1 cellular context compared by ENCODE assay signal in the genomic region with DNA sequence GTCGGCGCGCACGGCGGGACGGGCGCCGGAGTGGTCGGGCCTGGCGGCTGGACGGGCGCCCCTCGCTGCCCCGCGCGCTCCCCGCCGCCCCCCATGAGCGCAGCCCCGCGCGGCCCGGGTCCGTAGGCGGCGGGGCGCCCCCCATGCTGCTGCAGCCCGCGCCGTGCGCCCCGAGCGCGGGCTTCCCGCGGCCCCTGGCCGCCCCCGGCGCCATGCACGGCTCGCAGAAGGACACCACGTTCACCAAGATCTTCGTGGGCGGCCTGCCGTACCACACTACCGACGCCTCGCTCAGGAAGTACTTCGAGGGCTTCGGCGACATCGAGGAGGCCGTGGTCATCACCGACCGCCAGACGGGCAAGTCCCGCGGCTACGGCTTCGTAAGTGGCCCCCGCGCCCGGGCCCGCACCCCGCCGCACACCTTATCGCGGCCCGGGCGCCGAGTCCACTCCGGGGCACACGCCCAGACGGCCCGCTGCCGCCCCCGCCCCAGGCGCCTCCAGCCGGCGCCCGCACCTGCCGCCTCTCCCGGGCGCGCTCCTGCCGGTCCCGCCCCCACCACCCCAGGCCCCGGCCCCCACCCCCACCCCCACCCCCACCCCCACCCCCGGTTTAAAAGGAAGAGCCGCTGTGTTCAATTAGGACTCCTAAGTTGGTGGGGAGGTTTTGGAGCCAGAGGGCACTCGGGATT.
TF ChIP-seq lines count a peak whose summit lies in the region.

No MANE protein-coding gene starts in this region.

TF ChIP-seq in HepG2, 621 proteins besides CTCF, POLR2A, EP300 and RAD21 (continued from another document and continues in another):
- TF ChIP-seq, protein P1, sequence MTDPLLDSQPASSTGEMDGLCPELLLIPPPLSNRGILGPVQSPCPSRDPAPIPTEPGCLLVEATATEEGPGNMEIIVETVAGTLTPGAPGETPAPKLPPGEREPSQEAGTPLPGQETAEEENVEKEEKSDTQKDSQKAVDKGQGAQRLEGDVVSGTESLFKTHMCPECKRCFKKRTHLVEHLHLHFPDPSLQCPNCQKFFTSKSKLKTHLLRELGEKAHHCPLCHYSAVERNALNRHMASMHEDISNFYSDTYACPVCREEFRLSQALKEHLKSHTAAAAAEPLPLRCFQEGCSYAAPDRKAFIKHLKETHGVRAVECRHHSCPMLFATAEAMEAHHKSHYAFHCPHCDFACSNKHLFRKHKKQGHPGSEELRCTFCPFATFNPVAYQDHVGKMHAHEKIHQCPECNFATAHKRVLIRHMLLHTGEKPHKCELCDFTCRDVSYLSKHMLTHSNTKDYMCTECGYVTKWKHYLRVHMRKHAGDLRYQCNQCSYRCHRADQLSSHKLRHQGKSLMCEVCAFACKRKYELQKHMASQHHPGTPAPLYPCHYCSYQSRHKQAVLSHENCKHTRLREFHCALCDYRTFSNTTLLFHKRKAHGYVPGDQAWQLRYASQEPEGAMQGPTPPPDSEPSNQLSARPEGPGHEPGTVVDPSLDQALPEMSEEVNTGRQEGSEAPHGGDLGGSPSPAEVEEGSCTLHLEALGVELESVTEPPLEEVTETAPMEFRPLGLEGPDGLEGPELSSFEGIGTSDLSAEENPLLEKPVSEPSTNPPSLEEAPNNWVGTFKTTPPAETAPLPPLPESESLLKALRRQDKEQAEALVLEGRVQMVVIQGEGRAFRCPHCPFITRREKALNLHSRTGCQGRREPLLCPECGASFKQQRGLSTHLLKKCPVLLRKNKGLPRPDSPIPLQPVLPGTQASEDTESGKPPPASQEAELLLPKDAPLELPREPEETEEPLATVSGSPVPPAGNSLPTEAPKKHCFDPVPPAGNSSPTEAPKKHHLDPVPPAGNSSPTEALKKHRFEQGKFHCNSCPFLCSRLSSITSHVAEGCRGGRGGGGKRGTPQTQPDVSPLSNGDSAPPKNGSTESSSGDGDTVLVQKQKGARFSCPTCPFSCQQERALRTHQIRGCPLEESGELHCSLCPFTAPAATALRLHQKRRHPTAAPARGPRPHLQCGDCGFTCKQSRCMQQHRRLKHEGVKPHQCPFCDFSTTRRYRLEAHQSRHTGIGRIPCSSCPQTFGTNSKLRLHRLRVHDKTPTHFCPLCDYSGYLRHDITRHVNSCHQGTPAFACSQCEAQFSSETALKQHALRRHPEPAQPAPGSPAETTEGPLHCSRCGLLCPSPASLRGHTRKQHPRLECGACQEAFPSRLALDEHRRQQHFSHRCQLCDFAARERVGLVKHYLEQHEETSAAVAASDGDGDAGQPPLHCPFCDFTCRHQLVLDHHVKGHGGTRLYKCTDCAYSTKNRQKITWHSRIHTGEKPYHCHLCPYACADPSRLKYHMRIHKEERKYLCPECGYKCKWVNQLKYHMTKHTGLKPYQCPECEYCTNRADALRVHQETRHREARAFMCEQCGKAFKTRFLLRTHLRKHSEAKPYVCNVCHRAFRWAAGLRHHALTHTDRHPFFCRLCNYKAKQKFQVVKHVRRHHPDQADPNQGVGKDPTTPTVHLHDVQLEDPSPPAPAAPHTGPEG (CRISPR knock-in tag; IDR thresholded peaks at IDR 0.05), result no peak
- TF ChIP-seq SALL2 (CRISPR knock-in tag; IDR thresholded peaks at IDR 0.05), result no peak
- no peak for TF ChIP-seq ZNF564 (CRISPR knock-in tag; IDR thresholded peaks at IDR 0.05)
- TF ChIP-seq KAT2B (IDR thresholded peaks at IDR 0.05; ENCODE audit: borderline replicate concordance, low read depth, low read length), result no peak
- TF ChIP-seq ZNF34 (CRISPR knock-in tag; IDR thresholded peaks at IDR 0.05; ENCODE audit: borderline replicate concordance), result no peak
- TF ChIP-seq YEATS2 (CRISPR knock-in tag; IDR thresholded peaks at IDR 0.05; ENCODE audit: borderline replicate concordance), result no peak
- TF ChIP-seq ZNF160 (CRISPR knock-in tag; IDR thresholded peaks at IDR 0.05), result no peak
- TF ChIP-seq ZBTB20 (CRISPR knock-in tag; IDR thresholded peaks at IDR 0.05; ENCODE audit: borderline replicate concordance, low read depth), result no peak
- TF ChIP-seq ZNF709 (CRISPR knock-in tag; IDR thresholded peaks at IDR 0.05), result 0 out of 2 replicates have a peak, but pooled peaks have one; percentile 33
- TF ChIP-seq POLR2AphosphoS2 (IDR thresholded peaks at IDR 0.05; ENCODE audit: low read depth, low read length), result no peak
- 0 out of 2 replicates have a peak, but pooled peaks have one; percentile 11 for TF ChIP-seq YEATS4 (CRISPR knock-in tag; IDR thresholded peaks at IDR 0.05; ENCODE audit: borderline replicate concordance)
- TF ChIP-seq PAX8 (CRISPR knock-in tag; IDR thresholded peaks at IDR 0.05; ENCODE audit: borderline replicate concordance), result no peak
- no peak for TF ChIP-seq ZNF431 (CRISPR knock-in tag; IDR thresholded peaks at IDR 0.05; ENCODE audit: borderline replicate concordance, low read depth)
- TF ChIP-seq, protein P2, sequence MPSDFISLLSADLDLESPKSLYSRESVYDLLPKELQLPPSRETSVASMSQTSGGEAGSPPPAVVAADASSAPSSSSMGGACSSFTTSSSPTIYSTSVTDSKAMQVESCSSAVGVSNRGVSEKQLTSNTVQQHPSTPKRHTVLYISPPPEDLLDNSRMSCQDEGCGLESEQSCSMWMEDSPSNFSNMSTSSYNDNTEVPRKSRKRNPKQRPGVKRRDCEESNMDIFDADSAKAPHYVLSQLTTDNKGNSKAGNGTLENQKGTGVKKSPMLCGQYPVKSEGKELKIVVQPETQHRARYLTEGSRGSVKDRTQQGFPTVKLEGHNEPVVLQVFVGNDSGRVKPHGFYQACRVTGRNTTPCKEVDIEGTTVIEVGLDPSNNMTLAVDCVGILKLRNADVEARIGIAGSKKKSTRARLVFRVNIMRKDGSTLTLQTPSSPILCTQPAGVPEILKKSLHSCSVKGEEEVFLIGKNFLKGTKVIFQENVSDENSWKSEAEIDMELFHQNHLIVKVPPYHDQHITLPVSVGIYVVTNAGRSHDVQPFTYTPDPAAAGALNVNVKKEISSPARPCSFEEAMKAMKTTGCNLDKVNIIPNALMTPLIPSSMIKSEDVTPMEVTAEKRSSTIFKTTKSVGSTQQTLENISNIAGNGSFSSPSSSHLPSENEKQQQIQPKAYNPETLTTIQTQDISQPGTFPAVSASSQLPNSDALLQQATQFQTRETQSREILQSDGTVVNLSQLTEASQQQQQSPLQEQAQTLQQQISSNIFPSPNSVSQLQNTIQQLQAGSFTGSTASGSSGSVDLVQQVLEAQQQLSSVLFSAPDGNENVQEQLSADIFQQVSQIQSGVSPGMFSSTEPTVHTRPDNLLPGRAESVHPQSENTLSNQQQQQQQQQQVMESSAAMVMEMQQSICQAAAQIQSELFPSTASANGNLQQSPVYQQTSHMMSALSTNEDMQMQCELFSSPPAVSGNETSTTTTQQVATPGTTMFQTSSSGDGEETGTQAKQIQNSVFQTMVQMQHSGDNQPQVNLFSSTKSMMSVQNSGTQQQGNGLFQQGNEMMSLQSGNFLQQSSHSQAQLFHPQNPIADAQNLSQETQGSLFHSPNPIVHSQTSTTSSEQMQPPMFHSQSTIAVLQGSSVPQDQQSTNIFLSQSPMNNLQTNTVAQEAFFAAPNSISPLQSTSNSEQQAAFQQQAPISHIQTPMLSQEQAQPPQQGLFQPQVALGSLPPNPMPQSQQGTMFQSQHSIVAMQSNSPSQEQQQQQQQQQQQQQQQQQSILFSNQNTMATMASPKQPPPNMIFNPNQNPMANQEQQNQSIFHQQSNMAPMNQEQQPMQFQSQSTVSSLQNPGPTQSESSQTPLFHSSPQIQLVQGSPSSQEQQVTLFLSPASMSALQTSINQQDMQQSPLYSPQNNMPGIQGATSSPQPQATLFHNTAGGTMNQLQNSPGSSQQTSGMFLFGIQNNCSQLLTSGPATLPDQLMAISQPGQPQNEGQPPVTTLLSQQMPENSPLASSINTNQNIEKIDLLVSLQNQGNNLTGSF (CRISPR knock-in tag; IDR thresholded peaks at IDR 0.05), result no peak
- TF ChIP-seq, protein P3, sequence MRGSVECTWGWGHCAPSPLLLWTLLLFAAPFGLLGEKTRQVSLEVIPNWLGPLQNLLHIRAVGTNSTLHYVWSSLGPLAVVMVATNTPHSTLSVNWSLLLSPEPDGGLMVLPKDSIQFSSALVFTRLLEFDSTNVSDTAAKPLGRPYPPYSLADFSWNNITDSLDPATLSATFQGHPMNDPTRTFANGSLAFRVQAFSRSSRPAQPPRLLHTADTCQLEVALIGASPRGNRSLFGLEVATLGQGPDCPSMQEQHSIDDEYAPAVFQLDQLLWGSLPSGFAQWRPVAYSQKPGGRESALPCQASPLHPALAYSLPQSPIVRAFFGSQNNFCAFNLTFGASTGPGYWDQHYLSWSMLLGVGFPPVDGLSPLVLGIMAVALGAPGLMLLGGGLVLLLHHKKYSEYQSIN (CRISPR knock-in tag; IDR thresholded peaks at IDR 0.05; ENCODE audit: borderline replicate concordance), result no peak
- TF ChIP-seq ZNF460 (CRISPR knock-in tag; IDR thresholded peaks at IDR 0.05; ENCODE audit: borderline replicate concordance), result no peak
- no peak for TF ChIP-seq NFE2L1 (CRISPR knock-in tag; IDR thresholded peaks at IDR 0.05; ENCODE audit: borderline replicate concordance)
- TF ChIP-seq SPEN (CRISPR knock-in tag; IDR thresholded peaks at IDR 0.05; ENCODE audit: low read depth), result no peak
- TF ChIP-seq ZNF383 (CRISPR knock-in tag; IDR thresholded peaks at IDR 0.05; ENCODE audit: borderline replicate concordance), result no peak
- no peak for TF ChIP-seq KMT2B (CRISPR knock-in tag; IDR thresholded peaks at IDR 0.05)
- no peak for TF ChIP-seq RBM22 (optimal IDR thresholded peaks at IDR 0.05; ENCODE audit: low read length)
- TF ChIP-seq, protein P4, sequence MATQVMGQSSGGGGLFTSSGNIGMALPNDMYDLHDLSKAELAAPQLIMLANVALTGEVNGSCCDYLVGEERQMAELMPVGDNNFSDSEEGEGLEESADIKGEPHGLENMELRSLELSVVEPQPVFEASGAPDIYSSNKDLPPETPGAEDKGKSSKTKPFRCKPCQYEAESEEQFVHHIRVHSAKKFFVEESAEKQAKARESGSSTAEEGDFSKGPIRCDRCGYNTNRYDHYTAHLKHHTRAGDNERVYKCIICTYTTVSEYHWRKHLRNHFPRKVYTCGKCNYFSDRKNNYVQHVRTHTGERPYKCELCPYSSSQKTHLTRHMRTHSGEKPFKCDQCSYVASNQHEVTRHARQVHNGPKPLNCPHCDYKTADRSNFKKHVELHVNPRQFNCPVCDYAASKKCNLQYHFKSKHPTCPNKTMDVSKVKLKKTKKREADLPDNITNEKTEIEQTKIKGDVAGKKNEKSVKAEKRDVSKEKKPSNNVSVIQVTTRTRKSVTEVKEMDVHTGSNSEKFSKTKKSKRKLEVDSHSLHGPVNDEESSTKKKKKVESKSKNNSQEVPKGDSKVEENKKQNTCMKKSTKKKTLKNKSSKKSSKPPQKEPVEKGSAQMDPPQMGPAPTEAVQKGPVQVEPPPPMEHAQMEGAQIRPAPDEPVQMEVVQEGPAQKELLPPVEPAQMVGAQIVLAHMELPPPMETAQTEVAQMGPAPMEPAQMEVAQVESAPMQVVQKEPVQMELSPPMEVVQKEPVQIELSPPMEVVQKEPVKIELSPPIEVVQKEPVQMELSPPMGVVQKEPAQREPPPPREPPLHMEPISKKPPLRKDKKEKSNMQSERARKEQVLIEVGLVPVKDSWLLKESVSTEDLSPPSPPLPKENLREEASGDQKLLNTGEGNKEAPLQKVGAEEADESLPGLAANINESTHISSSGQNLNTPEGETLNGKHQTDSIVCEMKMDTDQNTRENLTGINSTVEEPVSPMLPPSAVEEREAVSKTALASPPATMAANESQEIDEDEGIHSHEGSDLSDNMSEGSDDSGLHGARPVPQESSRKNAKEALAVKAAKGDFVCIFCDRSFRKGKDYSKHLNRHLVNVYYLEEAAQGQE (IDR thresholded peaks at IDR 0.05; ENCODE audit: borderline replicate concordance in 1 of 2, low read depth in 1 of 2, low read length in 2 of 2), result no peak
- TF ChIP-seq, protein P5, sequence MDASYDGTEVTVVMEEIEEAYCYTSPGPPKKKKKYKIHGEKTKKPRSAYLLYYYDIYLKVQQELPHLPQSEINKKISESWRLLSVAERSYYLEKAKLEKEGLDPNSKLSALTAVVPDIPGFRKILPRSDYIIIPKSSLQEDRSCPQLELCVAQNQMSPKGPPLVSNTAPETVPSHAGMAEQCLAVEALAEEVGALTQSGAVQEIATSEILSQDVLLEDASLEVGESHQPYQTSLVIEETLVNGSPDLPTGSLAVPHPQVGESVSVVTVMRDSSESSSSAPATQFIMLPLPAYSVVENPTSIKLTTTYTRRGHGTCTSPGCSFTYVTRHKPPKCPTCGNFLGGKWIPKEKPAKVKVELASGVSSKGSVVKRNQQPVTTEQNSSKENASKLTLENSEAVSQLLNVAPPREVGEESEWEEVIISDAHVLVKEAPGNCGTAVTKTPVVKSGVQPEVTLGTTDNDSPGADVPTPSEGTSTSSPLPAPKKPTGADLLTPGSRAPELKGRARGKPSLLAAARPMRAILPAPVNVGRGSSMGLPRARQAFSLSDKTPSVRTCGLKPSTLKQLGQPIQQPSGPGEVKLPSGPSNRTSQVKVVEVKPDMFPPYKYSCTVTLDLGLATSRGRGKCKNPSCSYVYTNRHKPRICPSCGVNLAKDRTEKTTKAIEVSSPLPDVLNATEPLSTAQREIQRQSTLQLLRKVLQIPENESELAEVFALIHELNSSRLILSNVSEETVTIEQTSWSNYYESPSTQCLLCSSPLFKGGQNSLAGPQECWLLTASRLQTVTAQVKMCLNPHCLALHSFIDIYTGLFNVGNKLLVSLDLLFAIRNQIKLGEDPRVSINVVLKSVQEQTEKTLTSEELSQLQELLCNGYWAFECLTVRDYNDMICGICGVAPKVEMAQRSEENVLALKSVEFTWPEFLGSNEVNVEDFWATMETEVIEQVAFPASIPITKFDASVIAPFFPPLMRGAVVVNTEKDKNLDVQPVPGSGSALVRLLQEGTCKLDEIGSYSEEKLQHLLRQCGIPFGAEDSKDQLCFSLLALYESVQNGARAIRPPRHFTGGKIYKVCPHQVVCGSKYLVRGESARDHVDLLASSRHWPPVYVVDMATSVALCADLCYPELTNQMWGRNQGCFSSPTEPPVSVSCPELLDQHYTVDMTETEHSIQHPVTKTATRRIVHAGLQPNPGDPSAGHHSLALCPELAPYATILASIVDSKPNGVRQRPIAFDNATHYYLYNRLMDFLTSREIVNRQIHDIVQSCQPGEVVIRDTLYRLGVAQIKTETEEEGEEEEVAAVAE (CRISPR knock-in tag; IDR thresholded peaks at IDR 0.05; ENCODE audit: borderline replicate concordance), result no peak
- TF ChIP-seq SUZ12 (IDR thresholded peaks at IDR 0.05; ENCODE audit: low read depth, low read length), result no peak
- TF ChIP-seq ZNF432 (CRISPR knock-in tag; IDR thresholded peaks at IDR 0.05; ENCODE audit: borderline replicate concordance), result no peak
- TF ChIP-seq ZNF563 (CRISPR knock-in tag; IDR thresholded peaks at IDR 0.05), result 0 out of 2 replicates have a peak, but pooled peaks have one; percentile 65
- TF ChIP-seq ONECUT2 (CRISPR knock-in tag; IDR thresholded peaks at IDR 0.05), result no peak
- TF ChIP-seq HNF4G (IDR thresholded peaks at IDR 0.05; ENCODE audit: borderline replicate concordance, low read depth, low read length), result no peak
- no peak for TF ChIP-seq HNF4G (CRISPR knock-in tag; IDR thresholded peaks at IDR 0.05; ENCODE audit: borderline replicate concordance, low read depth)
- no peak for TF ChIP-seq ZC3H4 (CRISPR knock-in tag; IDR thresholded peaks at IDR 0.05; ENCODE audit: borderline replicate concordance)
- TF ChIP-seq, protein P6, sequence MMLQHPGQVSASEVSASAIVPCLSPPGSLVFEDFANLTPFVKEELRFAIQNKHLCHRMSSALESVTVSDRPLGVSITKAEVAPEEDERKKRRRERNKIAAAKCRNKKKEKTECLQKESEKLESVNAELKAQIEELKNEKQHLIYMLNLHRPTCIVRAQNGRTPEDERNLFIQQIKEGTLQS (CRISPR knock-in tag; IDR thresholded peaks at IDR 0.05), result no peak
- peak; percentile 67; the same call in 1 of the 2 replicates for TF ChIP-seq HES4 (CRISPR knock-in tag; IDR thresholded peaks at IDR 0.05; ENCODE audit: borderline replicate concordance)
